In genomic region chr5:66757219-66757833, GRCh38 we compare ENCODE assay signal across 7 cellular contexts.
DNase-seq lines count a peak whose midpoint lies in the region; ATAC-seq and TF ChIP-seq lines count a peak whose summit lies in the region.

No MANE protein-coding gene starts in this region.

- no peak for TF ChIP-seq EP300 in esophagus muscularis mucosa (IDR thresholded peaks at IDR 0.05)

- peak; percentile 30 for DNase-seq in G401 (ENCODE audit: low spot score)
- peak; percentile 28 for DNase-seq in MV-4-11 (lab: John Stamatoyannopoulos, UW)
- peak; percentile 31 to 68 for DNase-seq in SW 1271 (lab: John Stamatoyannopoulos, UW)
- DNase-seq in esophagus muscularis mucosa (ENCODE audit: extremely low spot score), result peak; percentile 7
- no peak for DNase-seq in neural crest cell (ENCODE audit: low read depth, low spot score)
- DNase-seq in T-helper 2 cell treated with Interferon-gamma antibody and Interleukin-4, amounts not matched to agents 5 μg/mL and 100 μg/mL, for 36 hours (ENCODE audit: low spot score), result no peak
- no peak for DNase-seq in stimulated activated effector memory CD8-positive, alpha-beta T cell treated with anti-CD3 and anti-CD28 coated beads, Interleukin-12 subunit alpha, Interleukin-12 subunit beta, amount 100 ng/mL, for 72 hours (ENCODE audit: low spot score in 2 of 2)

- H3K27ac Mint-ChIP-seq in neural crest cell (ENCODE audit: unreplicated experiment), result no peak overlapping the region
- H3K27ac Mint-ChIP-seq in T-helper 2 cell treated with Interferon-gamma antibody and Interleukin-4, amounts not matched to agents 5 μg/mL and 100 μg/mL, for 36 hours, result no peak overlapping the region
- no peak overlapping the region for H3K27ac Mint-ChIP-seq in stimulated activated effector memory CD8-positive, alpha-beta T cell treated with anti-CD3 and anti-CD28 coated beads, Interleukin-12 subunit alpha, Interleukin-12 subunit beta, amount 100 ng/mL, for 72 hours

- H3K9me3 Mint-ChIP-seq in neural crest cell, result no peaks in the 10 kb centered on the region
- H3K9me3 Mint-ChIP-seq in T-helper 2 cell treated with Interferon-gamma antibody and Interleukin-4, amounts not matched to agents 5 μg/mL and 100 μg/mL, for 36 hours, result no peaks in the 10 kb centered on the region
- no peaks in the 10 kb centered on the region for H3K9me3 Mint-ChIP-seq in stimulated activated effector memory CD8-positive, alpha-beta T cell treated with anti-CD3 and anti-CD28 coated beads, Interleukin-12 subunit alpha, Interleukin-12 subunit beta, amount 100 ng/mL, for 72 hours

- no peaks in the 10 kb centered on the region for H3K36me3 Mint-ChIP-seq in neural crest cell (ENCODE audit: low read depth)
- no peaks in the 10 kb centered on the region for H3K36me3 Mint-ChIP-seq in T-helper 2 cell treated with Interferon-gamma antibody and Interleukin-4, amounts not matched to agents 5 μg/mL and 100 μg/mL, for 36 hours (ENCODE audit: low read depth)
- H3K36me3 Mint-ChIP-seq in stimulated activated effector memory CD8-positive, alpha-beta T cell treated with anti-CD3 and anti-CD28 coated beads, Interleukin-12 subunit alpha, Interleukin-12 subunit beta, amount 100 ng/mL, for 72 hours, result no peaks in the 10 kb centered on the region

- no peaks in the 10 kb centered on the region for H3K9me3 ChIP-seq in esophagus muscularis mucosa

- H3K4me3 ChIP-seq in esophagus muscularis mucosa, result no peak overlapping the region

- H3K4me3 Mint-ChIP-seq in neural crest cell, result no peak overlapping the region
- H3K4me3 Mint-ChIP-seq in T-helper 2 cell treated with Interferon-gamma antibody and Interleukin-4, amounts not matched to agents 5 μg/mL and 100 μg/mL, for 36 hours, result no peak overlapping the region
- H3K4me3 Mint-ChIP-seq in stimulated activated effector memory CD8-positive, alpha-beta T cell treated with anti-CD3 and anti-CD28 coated beads, Interleukin-12 subunit alpha, Interleukin-12 subunit beta, amount 100 ng/mL, for 72 hours, result no peak overlapping the region

- 38% methylated on average over 5 of the region's 5 CpGs for WGBS in esophagus muscularis mucosa

- peaks cover 6% of the 10 kb centered on the region for H3K27me3 Mint-ChIP-seq in neural crest cell (ENCODE audit: low read depth)
- peaks cover 20% of the 10 kb centered on the region for H3K27me3 Mint-ChIP-seq in T-helper 2 cell treated with Interferon-gamma antibody and Interleukin-4, amounts not matched to agents 5 μg/mL and 100 μg/mL, for 36 hours (ENCODE audit: low read depth)

- no peak overlapping the region for H3K27ac ChIP-seq in esophagus muscularis mucosa (replicated peaks in 1 of 4)

- peaks cover 4% of the 10 kb centered on the region for H3K4me1 Mint-ChIP-seq in neural crest cell
- no peaks in the 10 kb centered on the region for H3K4me1 Mint-ChIP-seq in T-helper 2 cell treated with Interferon-gamma antibody and Interleukin-4, amounts not matched to agents 5 μg/mL and 100 μg/mL, for 36 hours (ENCODE audit: low read depth)
- H3K4me1 Mint-ChIP-seq in stimulated activated effector memory CD8-positive, alpha-beta T cell treated with anti-CD3 and anti-CD28 coated beads, Interleukin-12 subunit alpha, Interleukin-12 subunit beta, amount 100 ng/mL, for 72 hours, result no peaks in the 10 kb centered on the region

- peaks cover 0 to 10% (median 0%) of the 10 kb centered on the region in 4 donors for H3K4me1 ChIP-seq in esophagus muscularis mucosa

- no peaks in the 10 kb centered on the region for H3K27me3 ChIP-seq in esophagus muscularis mucosa

- TF ChIP-seq POLR2A in esophagus muscularis mucosa (IDR thresholded peaks at IDR 0.05; ENCODE audit: low read depth), result no peak

- peaks cover 0 to 3% (median 0%) of the 10 kb centered on the region in 4 donors for H3K36me3 ChIP-seq in esophagus muscularis mucosa

- ATAC-seq in stimulated activated effector memory CD8-positive, alpha-beta T cell treated with anti-CD3 and anti-CD28 coated beads, Interleukin-12 subunit alpha, Interleukin-12 subunit beta, amount 100 ng/mL, for 72 hours, result no peak

- TF ChIP-seq CTCF in esophagus muscularis mucosa (IDR thresholded peaks at IDR 0.05) (peak; percentile 17 to 35 (median 32)), neural crest cell (conservative IDR thresholded peaks at IDR 0.05) (peak; percentile 83)

- in situ Hi-C loops in G401 (cut with HindIII; ENCODE audit: low sequenced_read_pairs), result no loop called here

- intact Hi-C loops in esophagus muscularis mucosa (cut with DNase I), result loop anchor here (5.0 kb wide), 1 partner anchor 450 kb away; no protein-coding TSS in a partner anchor

Comparison
In these comparisons a context has a peak if more than half of its experiments do, and no peak if none do; other contexts are left out.
1. DNase-seq: peak in G401 (single experiment), MV-4-11 (single experiment), SW 1271 (2 of 2) and esophagus muscularis mucosa (single experiment); none in neural crest cell (single experiment), T-helper 2 cell treated with Interferon-gamma antibody and Interleukin-4, amounts not matched to agents 5 μg/mL and 100 μg/mL, for 36 hours (single experiment) and stimulated activated effector memory CD8-positive, alpha-beta T cell treated with anti-CD3 and anti-CD28 coated beads, Interleukin-12 subunit alpha, Interleukin-12 subunit beta, amount 100 ng/mL, for 72 hours (0 of 2).